ENCODE assay signal across 10 cellular contexts in genomic region chr20:32363492-32363891, GRCh38. TPM values are rescaled to one million over a fixed set of nuclear protein-coding genes. Genes with fewer than 3 reads are reported as not detected.
DNase-seq lines count a peak whose midpoint lies in the region; ATAC-seq and TF ChIP-seq lines count a peak whose summit lies in the region.
"Had no signal": no experiment of that assay in that cellular context is flagged by ENCODE, and none has a peak within 500 bp of the region (broad histone marks: within the 10 kb centered on the region; RNA-seq: fewer than 3 reads in every experiment).

No MANE protein-coding gene starts in this region.

- peaks cover 46% of the 10 kb centered on the region for H3K36me3 Mint-ChIP-seq in stimulated activated naive CD8-positive, alpha-beta T cell treated with anti-CD3 and anti-CD28 coated beads, Interleukin-15, Interleukin-2, amounts not matched to agents 100 ng/mL and 50 ng/mL, for 24 hours (ENCODE audit: low read depth)
- H3K36me3 Mint-ChIP-seq in activated T-helper 2 cell treated with anti-CD3 and anti-CD28 coated beads, Interferon-gamma antibody, Interleukin-2, Interleukin-4, amounts not matched to agents 10 μg/mL and 5 μg/mL and 100 μg/mL, durations not matched to agents 14 hours and 24 hours and 36 hours (ENCODE audit: low read depth) = peaks cover 62% of the 10 kb centered on the region
- H3K36me3 Mint-ChIP-seq in mesothelial cell of epicardium (no peaks in the 10 kb centered on the region), type B pancreatic cell (peaks cover 4% of the 10 kb centered on the region)

- TF ChIP-seq CTCF in mesothelial cell of epicardium (IDR thresholded peaks at IDR 0.05; ENCODE audit: unreplicated experiment) (no peak), type B pancreatic cell (conservative IDR thresholded peaks at IDR 0.05) (no peak), esophagus muscularis mucosa (IDR thresholded peaks at IDR 0.05) (no peak)

- 68% methylated on average over 2 of the region's 2 CpGs for WGBS in right cardiac atrium
- 66% methylated on average over 2 of the region's 2 CpGs for WGBS in esophagus muscularis mucosa

- H3K4me3 Mint-ChIP-seq in stimulated activated naive CD8-positive, alpha-beta T cell treated with anti-CD3 and anti-CD28 coated beads, Interleukin-15, Interleukin-2, amounts not matched to agents 100 ng/mL and 50 ng/mL, for 24 hours = peak overlapping the region; percentile 99
- H3K4me3 Mint-ChIP-seq in activated T-helper 2 cell treated with anti-CD3 and anti-CD28 coated beads, Interferon-gamma antibody, Interleukin-2, Interleukin-4, amounts not matched to agents 10 μg/mL and 5 μg/mL and 100 μg/mL, durations not matched to agents 14 hours and 24 hours and 36 hours (ENCODE audit: low read depth) = peak overlapping the region; percentile 23
- H3K4me3 Mint-ChIP-seq in mesothelial cell of epicardium (peak overlapping the region; percentile 46), type B pancreatic cell (peak overlapping the region; percentile 9)

- H3K27ac ChIP-seq in right cardiac atrium (ENCODE audit: low read length) (no peak overlapping the region), esophagus muscularis mucosa (replicated peaks in 1 of 4) (peak overlapping the region in 2 of 4 donors; percentile 11 to 42)

- no peaks in the 10 kb centered on the region for H3K27me3 Mint-ChIP-seq in stimulated activated naive CD8-positive, alpha-beta T cell treated with anti-CD3 and anti-CD28 coated beads, Interleukin-15, Interleukin-2, amounts not matched to agents 100 ng/mL and 50 ng/mL, for 24 hours
- no peaks in the 10 kb centered on the region for H3K27me3 Mint-ChIP-seq in activated T-helper 2 cell treated with anti-CD3 and anti-CD28 coated beads, Interferon-gamma antibody, Interleukin-2, Interleukin-4, amounts not matched to agents 10 μg/mL and 5 μg/mL and 100 μg/mL, durations not matched to agents 14 hours and 24 hours and 36 hours (ENCODE audit: low read depth)
- H3K27me3 Mint-ChIP-seq in mesothelial cell of epicardium (ENCODE audit: low read depth) (no peaks in the 10 kb centered on the region), type B pancreatic cell (no peaks in the 10 kb centered on the region)

- TF ChIP-seq EP300 in esophagus muscularis mucosa (IDR thresholded peaks at IDR 0.05) = no peak

- DNase-seq in stimulated activated naive CD8-positive, alpha-beta T cell treated with anti-CD3 and anti-CD28 coated beads, Interleukin-15, Interleukin-2, amounts not matched to agents 100 U/mL and 50 U/mL, for 24 hours = no peak
- no peak for DNase-seq in activated T-helper 2 cell treated with anti-CD3 and anti-CD28 coated beads, Interferon-gamma antibody, Interleukin-2, Interleukin-4, amounts not matched to agents 10 μg/mL and 5 μg/mL and 100 μg/mL, durations not matched to agents 14 hours and 24 hours and 36 hours (ENCODE audit: low spot score)
- DNase-seq in mesothelial cell of epicardium (ENCODE audit: low spot score in 2 of 2, unreplicated experiment in 2 of 2) = no peak
- no peak for DNase-seq in type B pancreatic cell (ENCODE audit: extremely low spot score, unreplicated experiment)
- no peak for DNase-seq in DMS153 (lab: John Stamatoyannopoulos, UW)
- DNase-seq in right cardiac atrium = no peak
- no peak for DNase-seq in esophagus muscularis mucosa (ENCODE audit: extremely low spot score)
- DNase-seq: NCI-H2171 treated with DMSO at 0.1 percent for 48 hours had no signal

- no peaks in the 10 kb centered on the region for H3K36me3 ChIP-seq in esophagus muscularis mucosa

- H3K4me1 ChIP-seq in right cardiac atrium (ENCODE audit: control insufficient read depth, insufficient read depth, low read length) (peaks cover 7% of the 10 kb centered on the region), esophagus muscularis mucosa (peaks cover 52 to 95% (median 85%) of the 10 kb centered on the region in 4 donors)

- H3K27me3 ChIP-seq in right cardiac atrium (ENCODE audit: control insufficient read depth, insufficient read depth) (no peaks in the 10 kb centered on the region), esophagus muscularis mucosa (no peaks in the 10 kb centered on the region)
- H3K27me3 ChIP-seq: BE2C had no signal

- no peaks in the 10 kb centered on the region for H3K9me3 Mint-ChIP-seq in stimulated activated naive CD8-positive, alpha-beta T cell treated with anti-CD3 and anti-CD28 coated beads, Interleukin-15, Interleukin-2, amounts not matched to agents 100 ng/mL and 50 ng/mL, for 24 hours
- no peaks in the 10 kb centered on the region for H3K9me3 Mint-ChIP-seq in activated T-helper 2 cell treated with anti-CD3 and anti-CD28 coated beads, Interferon-gamma antibody, Interleukin-2, Interleukin-4, amounts not matched to agents 10 μg/mL and 5 μg/mL and 100 μg/mL, durations not matched to agents 14 hours and 24 hours and 36 hours
- H3K9me3 Mint-ChIP-seq in mesothelial cell of epicardium = no peaks in the 10 kb centered on the region
- H3K9me3 Mint-ChIP-seq in type B pancreatic cell = no peaks in the 10 kb centered on the region

- no peak overlapping the region for H3K4me3 ChIP-seq in right cardiac atrium (ENCODE audit: low read length)
- H3K4me3 ChIP-seq in esophagus muscularis mucosa = no peak overlapping the region

- peaks cover 90% of the 10 kb centered on the region for H3K4me1 Mint-ChIP-seq in stimulated activated naive CD8-positive, alpha-beta T cell treated with anti-CD3 and anti-CD28 coated beads, Interleukin-15, Interleukin-2, amounts not matched to agents 100 ng/mL and 50 ng/mL, for 24 hours (ENCODE audit: low read depth)
- H3K4me1 Mint-ChIP-seq in activated T-helper 2 cell treated with anti-CD3 and anti-CD28 coated beads, Interferon-gamma antibody, Interleukin-2, Interleukin-4, amounts not matched to agents 10 μg/mL and 5 μg/mL and 100 μg/mL, durations not matched to agents 14 hours and 24 hours and 36 hours (ENCODE audit: low read depth) = peaks cover 72% of the 10 kb centered on the region
- peaks cover 67% of the 10 kb centered on the region for H3K4me1 Mint-ChIP-seq in mesothelial cell of epicardium
- H3K4me1 Mint-ChIP-seq in type B pancreatic cell (ENCODE audit: unreplicated experiment) = peaks cover 67% of the 10 kb centered on the region

- H3K9me3 ChIP-seq in right cardiac atrium (ENCODE audit: control insufficient read depth, low read length) (no peaks in the 10 kb centered on the region), esophagus muscularis mucosa (no peaks in the 10 kb centered on the region)
- H3K9me3 ChIP-seq: BE2C had no signal

- intact Hi-C loops in activated T-helper 2 cell treated with anti-CD3 and anti-CD28 coated beads, Interferon-gamma antibody, Interleukin-2, Interleukin-4, amounts not matched to agents 10 μg/mL and 5 μg/mL and 100 μg/mL, durations not matched to agents 14 hours and 24 hours and 36 hours (cut with micrococcal nuclease) = no loop called here
- intact Hi-C loops in right cardiac atrium (cut with DNase I) (loop anchor here in 1 of 4 donors (10.0 kb wide), 1 partner anchor 121 kb away; no protein-coding TSS in a partner anchor), esophagus muscularis mucosa (cut with DNase I) (no loop called here)

- no peak for TF ChIP-seq POLR2A in esophagus muscularis mucosa (IDR thresholded peaks at IDR 0.05; ENCODE audit: low read depth)

- ATAC-seq in stimulated activated naive CD8-positive, alpha-beta T cell treated with anti-CD3 and anti-CD28 coated beads, Interleukin-15, Interleukin-2, amounts not matched to agents 100 U/mL and 50 U/mL, for 24 hours = no peak
- no peak for ATAC-seq in right cardiac atrium

- peak overlapping the region; percentile 84 for H3K27ac Mint-ChIP-seq in stimulated activated naive CD8-positive, alpha-beta T cell treated with anti-CD3 and anti-CD28 coated beads, Interleukin-15, Interleukin-2, amounts not matched to agents 100 ng/mL and 50 ng/mL, for 24 hours
- H3K27ac Mint-ChIP-seq in activated T-helper 2 cell treated with anti-CD3 and anti-CD28 coated beads, Interferon-gamma antibody, Interleukin-2, Interleukin-4, amounts not matched to agents 10 μg/mL and 5 μg/mL and 100 μg/mL, durations not matched to agents 14 hours and 24 hours and 36 hours = peak overlapping the region; percentile 7
- H3K27ac Mint-ChIP-seq in mesothelial cell of epicardium = peak overlapping the region; percentile 95
- H3K27ac Mint-ChIP-seq in type B pancreatic cell = no peak overlapping the region

RNA-seq across cellular contexts. Expression of gene ASXL1, which starts 5.4 kb away (rescaled TPM):
- 141 and 145 TPM in 2 replicates for total RNA-seq in activated T-helper 2 cell treated with anti-CD3 and anti-CD28 coated beads, Interferon-gamma antibody, Interleukin-2, Interleukin-4, amounts not matched to agents 10 μg/mL and 5 μg/mL and 100 μg/mL, durations not matched to agents 14 hours and 24 hours and 36 hours
- total RNA-seq in mesothelial cell of epicardium (173 to 182 TPM (median 173 TPM) in 3 replicates), type B pancreatic cell (ENCODE audit: low replicate concordance) (94.4 and 157 TPM in 2 replicates), right cardiac atrium (10 to 100 TPM; 34.1 to 51.3 (median 39.8) TPM), esophagus muscularis mucosa (10 to 100 TPM; 56.5 to 66.7 (median 61.8) TPM)
- 19.1 TPM for polyA plus RNA-seq in right cardiac atrium

Comparison
In these comparisons a context has a peak if more than half of its experiments do, and no peak if none do; other contexts are left out.
1. H3K4me3 Mint-ChIP-seq: peak in every context shown above with its lines; median percentile 99 in stimulated activated naive CD8-positive, alpha-beta T cell treated with anti-CD3 and anti-CD28 coated beads, Interleukin-15, Interleukin-2, amounts not matched to agents 100 ng/mL and 50 ng/mL, for 24 hours; 46 in mesothelial cell of epicardium; 23 in activated T-helper 2 cell treated with anti-CD3 and anti-CD28 coated beads, Interferon-gamma antibody, Interleukin-2, Interleukin-4, amounts not matched to agents 10 μg/mL and 5 μg/mL and 100 μg/mL, durations not matched to agents 14 hours and 24 hours and 36 hours; 9 in type B pancreatic cell.